13 cellular contexts compared by ENCODE assay signal in genomic region chr7:77794000-77794399, GRCh38.
"Had no signal": no experiment of that assay in that cellular context is flagged by ENCODE, and none has a peak within 500 bp of the region (broad histone marks: within the 10 kb centered on the region; RNA-seq: fewer than 3 reads in every experiment).

No MANE protein-coding gene starts in this region.

- H3K4me3 ChIP-seq: lower lobe of right lung, upper lobe of right lung had no signal

- H3K36me3 ChIP-seq: upper lobe of right lung had no signal

- ATAC-seq: activated CD4-positive, CD25-positive, alpha-beta regulatory T cell treated with anti-CD3 and anti-CD28 coated beads, Interleukin-2, amount 50 U/mL, for 24 hours; activated CD8-positive, alpha-beta memory T cell treated with anti-CD3 and anti-CD28 coated beads, Interleukin-2, amount 10 ng/mL, durations not matched to agents 7 days and 5 days; activated T-cell treated with anti-CD3 and anti-CD28 coated beads, Interleukin-2, amount 50 U/mL, for 4 hours; lower lobe of right lung; naive thymus-derived CD4-positive, alpha-beta T cell; sciatic nerve; stimulated activated naive CD8-positive, alpha-beta T cell treated with anti-CD3 and anti-CD28 coated beads, Interleukin-15, Interleukin-2, amounts not matched to agents 100 U/mL and 50 U/mL, for 24 hours; upper lobe of right lung had no signal

- H3K27me3 ChIP-seq: upper lobe of right lung had no signal

- H3K9me3 ChIP-seq: lower lobe of right lung, upper lobe of right lung had no signal

- DNase-seq: activated CD4-positive, alpha-beta T cell treated with anti-CD3 and anti-CD28 coated beads, Interleukin-2, amount 50 U/mL, for 4 hours; activated CD8-positive, alpha-beta memory T cell treated with anti-CD3 and anti-CD28 coated beads, Interleukin-2, amount 10 ng/mL, durations not matched to agents 7 days and 5 days; activated naive CD4-positive, alpha-beta T cell; activated T-cell treated with anti-CD3 and anti-CD28 coated beads, Interleukin-2, amount 50 U/mL, for 4 hours; dermis blood vessel endothelial cell; glutamatergic neuron; lower lobe of right lung; naive thymus-derived CD4-positive, alpha-beta T cell; stimulated activated CD4-positive, alpha-beta T cell treated with anti-CD3 and anti-CD28 coated beads, Interleukin-12 subunit alpha, Interleukin-12 subunit beta, amount 100 ng/mL, for 4 hours; stimulated activated naive CD8-positive, alpha-beta T cell treated with anti-CD3 and anti-CD28 coated beads, Interleukin-15, Interleukin-2, amounts not matched to agents 100 U/mL and 50 U/mL, for 24 hours; upper lobe of right lung had no signal

- H3K27ac ChIP-seq: lower lobe of right lung, upper lobe of right lung had no signal
